ENCODE assay signal across 7 cellular contexts in genomic region chr7:22447759-22448158, GRCh38. TPM values are rescaled to one million over a fixed set of nuclear protein-coding genes. Genes with fewer than 3 reads are reported as not detected.
DNase-seq lines count a peak whose midpoint lies in the region; ATAC-seq and TF ChIP-seq lines count a peak whose summit lies in the region.

No MANE protein-coding gene starts in this region.

- in situ Hi-C loops in ACHN (cut with HindIII; ENCODE audit: low pct_ligation_motif_present, low pct_unique_long_range_greater_than_20kb, low sequenced_read_pairs): no loop called here

- H3K27me3 ChIP-seq in naive thymus-derived CD4-positive, alpha-beta T cell (ENCODE audit: control insufficient read depth in 2 of 2, insufficient read depth in 2 of 2, low read length in 2 of 2): no peaks in the 10 kb centered on the region
- no peaks in the 10 kb centered on the region for H3K27me3 ChIP-seq in BE2C

- peak; percentile 75 for ATAC-seq in GM18868 (IDR thresholded peaks at IDR 0.05; ENCODE audit: unreplicated experiment)
- peak; percentile 78 for ATAC-seq in GM21528 (IDR thresholded peaks at IDR 0.05; ENCODE audit: low FRiP score, unreplicated experiment)
- peak; percentile 79 for ATAC-seq in HG03432 (IDR thresholded peaks at IDR 0.05; ENCODE audit: unreplicated experiment)
- peak; percentile 94 for ATAC-seq in activated T-helper 17 cell treated with anti-CD3 and anti-CD28 coated beads, Interleukin-2, amount 50 U/mL, for 72 hours (replicated peaks)
- ATAC-seq in naive thymus-derived CD4-positive, alpha-beta T cell: no peak

- H3K27me3 Mint-ChIP-seq in activated T-helper 17 cell treated with anti-CD3 and anti-CD28 coated beads, Interleukin-2, amount 50 U/mL, for 72 hours: peaks cover 34% of the 10 kb centered on the region
- peaks cover 10 to 35% (median 27%) of the 10 kb centered on the region in 5 donors for H3K27me3 Mint-ChIP-seq in naive thymus-derived CD4-positive, alpha-beta T cell

- no peak overlapping the region for H3K4me3 ChIP-seq in naive thymus-derived CD4-positive, alpha-beta T cell (ENCODE audit: low read length)
- no peak overlapping the region for H3K4me3 ChIP-seq in BE2C (ENCODE audit: low read depth, low read length)

- H3K27ac ChIP-seq in naive thymus-derived CD4-positive, alpha-beta T cell (ENCODE audit: low read depth, low read length): no peak overlapping the region

- H3K9me3 Mint-ChIP-seq in activated T-helper 17 cell treated with anti-CD3 and anti-CD28 coated beads, Interleukin-2, amount 50 U/mL, for 72 hours: no peaks in the 10 kb centered on the region
- no peaks in the 10 kb centered on the region for H3K9me3 Mint-ChIP-seq in naive thymus-derived CD4-positive, alpha-beta T cell

- no peaks in the 10 kb centered on the region for H3K36me3 Mint-ChIP-seq in activated T-helper 17 cell treated with anti-CD3 and anti-CD28 coated beads, Interleukin-2, amount 50 U/mL, for 72 hours (ENCODE audit: low read depth)
- H3K36me3 Mint-ChIP-seq in naive thymus-derived CD4-positive, alpha-beta T cell: no peaks in the 10 kb centered on the region

- no peaks in the 10 kb centered on the region for H3K9me3 ChIP-seq in naive thymus-derived CD4-positive, alpha-beta T cell (ENCODE audit: control insufficient read depth in 2 of 3, low read length in 3 of 3)
- no peaks in the 10 kb centered on the region for H3K9me3 ChIP-seq in BE2C

- POLR2A ChIA-PET in naive thymus-derived CD4-positive, alpha-beta T cell (lab: Charles Lee): no interaction called here

- H3K36me3 ChIP-seq in naive thymus-derived CD4-positive, alpha-beta T cell (ENCODE audit: control insufficient read depth in 2 of 3, insufficient read depth in 3 of 3, low read length in 3 of 3): no peaks in the 10 kb centered on the region
- no peaks in the 10 kb centered on the region for H3K36me3 ChIP-seq in BE2C

- H3K27ac Mint-ChIP-seq in activated T-helper 17 cell treated with anti-CD3 and anti-CD28 coated beads, Interleukin-2, amount 50 U/mL, for 72 hours: no peak overlapping the region
- H3K27ac Mint-ChIP-seq in naive thymus-derived CD4-positive, alpha-beta T cell: no peak overlapping the region

- TF ChIP-seq CTCF in BE2C (IDR thresholded peaks at IDR 0.05; ENCODE audit: low read depth, low read length): no peak

- H3K4me1 Mint-ChIP-seq in activated T-helper 17 cell treated with anti-CD3 and anti-CD28 coated beads, Interleukin-2, amount 50 U/mL, for 72 hours: no peaks in the 10 kb centered on the region
- peaks cover 7 to 23% (median 12%) of the 10 kb centered on the region in 7 donors for H3K4me1 Mint-ChIP-seq in naive thymus-derived CD4-positive, alpha-beta T cell

- H3K4me3 Mint-ChIP-seq in activated T-helper 17 cell treated with anti-CD3 and anti-CD28 coated beads, Interleukin-2, amount 50 U/mL, for 72 hours: no peak overlapping the region
- no peak overlapping the region for H3K4me3 Mint-ChIP-seq in naive thymus-derived CD4-positive, alpha-beta T cell

- no peak for DNase-seq in naive thymus-derived CD4-positive, alpha-beta T cell
- DNase-seq in BE2C (no peak), ACHN (no peak)

- CTCF ChIA-PET in naive thymus-derived CD4-positive, alpha-beta T cell (lab: Charles Lee): no interaction called here

- H3K4me1 ChIP-seq in naive thymus-derived CD4-positive, alpha-beta T cell (ENCODE audit: control insufficient read depth in 2 of 2, insufficient read depth in 2 of 2, low read length in 2 of 2): no peaks in the 10 kb centered on the region
- peaks cover 3% of the 10 kb centered on the region; the same call in 1 of the 2 replicates for H3K4me1 ChIP-seq in BE2C

- intact Hi-C loops in naive thymus-derived CD4-positive, alpha-beta T cell (cut with micrococcal nuclease): no loop called here

RNA-seq across cellular contexts. Expression of gene STEAP1B, which starts 52.2 kb away (rescaled TPM):
- under 1 TPM in 1 of 2 donors, not detected in 1; 0.32 TPM for total RNA-seq in activated T-helper 17 cell treated with anti-CD3 and anti-CD28 coated beads, Interleukin-2, amount 50 U/mL, for 72 hours
- total RNA-seq in naive thymus-derived CD4-positive, alpha-beta T cell: under 1 TPM in 3 of 5 experiments, not detected in 2; 0.15 to 0.61 (median 0.44) TPM
- polyA plus RNA-seq in naive thymus-derived CD4-positive, alpha-beta T cell: not detected
- 2.9 TPM for polyA plus RNA-seq in BE2C (2012; ENCODE audit: insufficient read depth, insufficient read length, low read depth)
